Comparison of ENCODE assay signal across 1 cellular context in the genomic region with DNA sequence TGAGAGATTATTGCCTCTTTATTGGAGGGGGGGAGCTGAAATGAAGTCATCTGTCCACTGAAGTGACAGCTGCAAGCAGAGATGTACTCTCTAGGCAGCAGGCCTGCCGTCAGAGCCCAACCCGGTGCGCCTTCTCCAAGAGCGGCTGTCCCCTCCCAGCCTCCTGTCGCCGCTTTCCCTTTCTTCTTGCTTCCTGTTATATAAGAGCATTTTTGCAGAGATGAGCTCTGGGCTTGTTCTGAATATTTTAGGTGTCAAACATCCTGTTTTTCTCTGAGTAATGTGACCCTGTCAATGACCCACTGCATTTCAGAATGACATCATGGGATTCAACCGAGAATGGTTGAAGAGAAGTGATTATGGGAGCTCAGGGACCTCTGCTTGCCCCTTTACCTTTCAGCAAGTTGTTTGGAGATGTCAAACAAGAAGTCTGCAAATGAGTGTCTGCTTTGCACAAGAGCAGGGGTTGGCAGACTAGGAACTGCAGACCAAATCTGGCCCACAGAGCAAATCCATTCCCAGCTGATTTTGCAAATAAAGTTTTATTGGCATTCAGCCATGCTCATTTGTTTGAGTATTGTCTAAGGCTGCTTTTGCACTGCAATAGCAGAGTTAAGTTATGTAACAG.
TF ChIP-seq lines count a peak whose summit lies in the region.

No MANE protein-coding gene starts in this region.

TF ChIP-seq in HepG2, 621 proteins besides CTCF, POLR2A, EP300 and RAD21 (continued from another document):
- TF ChIP-seq, protein P1, sequence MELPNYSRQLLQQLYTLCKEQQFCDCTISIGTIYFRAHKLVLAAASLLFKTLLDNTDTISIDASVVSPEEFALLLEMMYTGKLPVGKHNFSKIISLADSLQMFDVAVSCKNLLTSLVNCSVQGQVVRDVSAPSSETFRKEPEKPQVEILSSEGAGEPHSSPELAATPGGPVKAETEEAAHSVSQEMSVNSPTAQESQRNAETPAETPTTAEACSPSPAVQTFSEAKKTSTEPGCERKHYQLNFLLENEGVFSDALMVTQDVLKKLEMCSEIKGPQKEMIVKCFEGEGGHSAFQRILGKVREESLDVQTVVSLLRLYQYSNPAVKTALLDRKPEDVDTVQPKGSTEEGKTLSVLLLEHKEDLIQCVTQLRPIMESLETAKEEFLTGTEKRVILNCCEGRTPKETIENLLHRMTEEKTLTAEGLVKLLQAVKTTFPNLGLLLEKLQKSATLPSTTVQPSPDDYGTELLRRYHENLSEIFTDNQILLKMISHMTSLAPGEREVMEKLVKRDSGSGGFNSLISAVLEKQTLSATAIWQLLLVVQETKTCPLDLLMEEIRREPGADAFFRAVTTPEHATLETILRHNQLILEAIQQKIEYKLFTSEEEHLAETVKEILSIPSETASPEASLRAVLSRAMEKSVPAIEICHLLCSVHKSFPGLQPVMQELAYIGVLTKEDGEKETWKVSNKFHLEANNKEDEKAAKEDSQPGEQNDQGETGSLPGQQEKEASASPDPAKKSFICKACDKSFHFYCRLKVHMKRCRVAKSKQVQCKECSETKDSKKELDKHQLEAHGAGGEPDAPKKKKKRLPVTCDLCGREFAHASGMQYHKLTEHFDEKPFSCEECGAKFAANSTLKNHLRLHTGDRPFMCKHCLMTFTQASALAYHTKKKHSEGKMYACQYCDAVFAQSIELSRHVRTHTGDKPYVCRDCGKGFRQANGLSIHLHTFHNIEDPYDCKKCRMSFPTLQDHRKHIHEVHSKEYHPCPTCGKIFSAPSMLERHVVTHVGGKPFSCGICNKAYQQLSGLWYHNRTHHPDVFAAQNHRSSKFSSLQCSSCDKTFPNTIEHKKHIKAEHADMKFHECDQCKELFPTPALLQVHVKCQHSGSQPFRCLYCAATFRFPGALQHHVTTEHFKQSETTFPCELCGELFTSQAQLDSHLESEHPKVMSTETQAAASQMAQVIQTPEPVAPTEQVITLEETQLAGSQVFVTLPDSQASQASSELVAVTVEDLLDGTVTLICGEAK (IDR thresholded peaks at IDR 0.05), result no peak
- TF ChIP-seq, protein P1 (CRISPR knock-in tag; IDR thresholded peaks at IDR 0.05), result peak; percentile 46; the same call in 1 of the 2 replicates
- no peak for TF ChIP-seq AGO2 (optimal IDR thresholded peaks at IDR 0.05; ENCODE audit: low read depth, low read length)
